Comparison of ENCODE assay signal across 11 cellular contexts in the genomic region with DNA sequence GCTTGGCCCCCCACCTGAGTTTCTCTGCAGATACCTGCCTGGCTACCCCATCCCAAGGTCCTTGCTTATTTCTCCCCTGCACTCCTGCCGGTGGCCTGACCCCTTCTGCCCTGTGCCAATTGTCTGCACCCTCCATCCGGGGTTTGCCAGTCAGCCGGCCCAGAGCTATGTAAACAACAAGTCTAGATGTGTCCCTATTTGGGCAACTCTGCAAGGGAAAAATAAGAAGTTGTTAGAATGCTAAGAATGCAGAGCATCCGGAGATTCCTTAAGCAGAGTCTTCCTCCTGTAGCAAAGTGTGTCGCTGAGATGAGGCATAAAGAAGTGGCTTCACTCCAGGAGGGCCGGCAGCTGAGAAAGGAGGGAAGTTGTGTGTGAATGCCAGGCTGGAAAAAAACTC. TPM values are rescaled to one million over a fixed set of nuclear protein-coding genes. Genes with fewer than 3 reads are reported as not detected.
A peak's percentile ranks its signal among the peaks of the same experiment; 100 is the strongest.
DNase-seq lines count a peak whose midpoint lies in the region; FAIRE-seq and TF ChIP-seq lines count a peak whose summit lies in the region.
"Had no signal": no experiment of that assay in that cellular context is flagged by ENCODE, and none has a peak within 500 bp of the region (broad histone marks: within the 10 kb centered on the region; RNA-seq: fewer than 3 reads in every experiment).

No MANE protein-coding gene starts in this region.

- TF ChIP-seq CTCF in chondrocyte (IDR thresholded peaks at IDR 0.05) = no peak

- peak overlapping the region; percentile 36 for H3K4me3 Mint-ChIP-seq in chondrocyte (ENCODE audit: unreplicated experiment)

- H3K27me3 Mint-ChIP-seq in chondrocyte (ENCODE audit: low read depth) = no peaks in the 10 kb centered on the region

- no peaks in the 10 kb centered on the region for H3K36me3 Mint-ChIP-seq in chondrocyte (ENCODE audit: low read depth)

- peak; percentile 74 for DNase-seq in AG08395 (ENCODE audit: low spot score)
- DNase-seq in HTR-8/SVneo (ENCODE audit: insufficient read length, low spot score) = peak; percentile 87
- DNase-seq in chondrocyte (ENCODE audit: low spot score) = no peak
- peak; percentile 80 for DNase-seq in kidney tubule cell (ENCODE audit: low spot score)
- no peak for DNase-seq in NCI-H524 treated with DMSO at 0.1 percent for 48 hours (lab: John Stamatoyannopoulos, UW)
- no peak for DNase-seq in HT-29 (ENCODE audit: low spot score)
- DNase-seq in GM19240 (ENCODE audit: insufficient read length, low spot score) = no peak
- DNase-seq in cerebellar cortex (ENCODE audit: low spot score) = no peak
- DNase-seq: COR-L47, KBM-7, NCI-H82 had no signal

- H3K4me1 Mint-ChIP-seq in chondrocyte (ENCODE audit: low read depth) = peaks cover 46% of the 10 kb centered on the region

- no peaks in the 10 kb centered on the region for H3K9me3 Mint-ChIP-seq in chondrocyte (ENCODE audit: low read depth)

- peak; percentile 93 for FAIRE-seq in HTR-8/SVneo (lab: Jason Lieb, UNC)

- peak overlapping the region; percentile 88 for H3K27ac Mint-ChIP-seq in chondrocyte (ENCODE audit: unreplicated experiment)

RNA-seq across cellular contexts. Expression of a gene that starts 46.6 kb away (rescaled TPM):
- 9.6 to 14.9 TPM (median 12.2 TPM) in 3 replicates for total RNA-seq in chondrocyte
- total RNA-seq in HT-29 (2014; rRNA removed; shearing (Covaris generic)) = 0.13 TPM in 1 of 2 replicates, not detected in the other

Comparison
In these comparisons a context has a peak if more than half of its experiments do, and no peak if none do; other contexts are left out.
1. DNase-seq: peak in AG08395 (single experiment), HTR-8/SVneo (single experiment) and kidney tubule cell (single experiment); none in chondrocyte (single experiment), NCI-H524 treated with DMSO at 0.1 percent for 48 hours (single experiment), HT-29 (single experiment), GM19240 (single experiment) and cerebellar cortex (single experiment).